Comparison of ENCODE assay signal across 19 cellular contexts in the genomic region with DNA sequence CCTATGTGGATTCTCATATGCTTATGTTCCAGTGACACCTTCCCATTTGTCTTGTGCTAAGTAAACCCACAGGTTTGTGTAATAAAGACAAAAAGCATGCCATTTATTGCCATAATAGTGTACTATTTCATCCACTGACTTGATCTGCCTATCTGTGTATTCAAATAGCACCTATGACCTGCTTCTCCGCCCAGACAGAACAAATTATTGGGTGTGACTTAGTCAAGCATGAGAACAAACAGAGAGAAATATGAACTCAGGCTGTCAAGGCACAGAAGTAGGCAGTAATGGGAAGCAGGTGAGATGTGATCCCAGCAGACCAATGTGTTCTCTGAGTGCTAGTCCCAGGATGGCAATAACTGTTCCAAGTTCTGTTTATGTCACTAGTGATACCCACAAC. TPM values are rescaled to one million over a fixed set of nuclear protein-coding genes. Genes with fewer than 3 reads are reported as not detected.
A peak's percentile ranks its signal among the peaks of the same experiment; 100 is the strongest.
DNase-seq lines count a peak whose midpoint lies in the region; ATAC-seq and TF ChIP-seq lines count a peak whose summit lies in the region.
"Had no signal": no experiment of that assay in that cellular context is flagged by ENCODE, and none has a peak within 500 bp of the region (broad histone marks: within the 10 kb centered on the region; RNA-seq: fewer than 3 reads in every experiment).

No MANE protein-coding gene starts in this region.

- no peak overlapping the region for H3K9ac ChIP-seq in endocrine pancreas (ENCODE audit: control insufficient read depth, insufficient read depth, low read length)

- peak overlapping the region; percentile 8 for H3K4me3 ChIP-seq in endocrine pancreas (ENCODE audit: control insufficient read depth, insufficient read depth, low read length)
- no peak overlapping the region for H3K4me3 ChIP-seq in effector memory CD4-positive, alpha-beta T cell (ENCODE audit: insufficient read depth, low read depth, low read length, poor library complexity, severe bottlenecking)
- H3K4me3 ChIP-seq: A549, body of pancreas, esophagus muscularis mucosa, spleen had no signal

- peaks cover 9% of the 10 kb centered on the region for H3K4me1 ChIP-seq in endocrine pancreas (ENCODE audit: control insufficient read depth, insufficient read depth, low read length)
- no peaks in the 10 kb centered on the region for H3K4me1 ChIP-seq in effector memory CD4-positive, alpha-beta T cell (ENCODE audit: control insufficient read depth, insufficient read depth, low read length, poor library complexity, severe bottlenecking)
- H3K4me1 ChIP-seq: body of pancreas, esophagus muscularis mucosa, spleen had no signal

- no peaks in the 10 kb centered on the region for H3K27me3 Mint-ChIP-seq in type B pancreatic cell
- H3K27me3 Mint-ChIP-seq in activated naive CD8-positive, alpha-beta T cell treated with anti-CD3 and anti-CD28 coated beads for 36 hours, result no peaks in the 10 kb centered on the region
- no peaks in the 10 kb centered on the region for H3K27me3 Mint-ChIP-seq in activated T-cell treated with anti-CD3 and anti-CD28 coated beads, Interleukin-2, amount 50 U/mL, for 4 hours (ENCODE audit: low read depth)
- H3K27me3 Mint-ChIP-seq: dendritic cell treated with granulocyte-macrophage colony-stimulating factor and Interleukin-4, amounts not matched to agents 40 ng/mL and 50 ng/mL, for 4 days; stimulated activated naive B cell treated with anti-CD40 and anti-IgM and Interleukin-4, amounts not matched to agents 10 μg/mL and 1 μg/mL and 100 μg/mL, for 72 hours had no signal

- DNase-seq in SIG-M5 treated with dmso at 0.1 percent for 504 hours (lab: John Stamatoyannopoulos, UW; ENCODE audit: unreplicated experiment), result peak; percentile 19
- no peak for DNase-seq in SIG-M5 (lab: John Stamatoyannopoulos, UW)
- DNase-seq in NCI-H2196 treated with DMSO at 0.1 percent for 48 hours (lab: John Stamatoyannopoulos, UW; ENCODE audit: unreplicated experiment), result peak; percentile 53
- no peak for DNase-seq in type B pancreatic cell (ENCODE audit: extremely low spot score, unreplicated experiment)
- no peak for DNase-seq in effector memory CD4-positive, alpha-beta T cell
- no peak for DNase-seq in activated naive CD8-positive, alpha-beta T cell treated with anti-CD3 and anti-CD28 coated beads for 36 hours
- no peak for DNase-seq in activated T-cell treated with anti-CD3 and anti-CD28 coated beads, Interleukin-2, amount 50 U/mL, for 4 hours
- DNase-seq: activated CD4-positive, CD25-positive, alpha-beta regulatory T cell treated with anti-CD3 and anti-CD28 coated beads, Interleukin-2, amount 50 U/mL, for 72 hours; activated naive CD4-positive, alpha-beta T cell treated with anti-CD3 and anti-CD28 coated beads for 36 hours; kidney; NK-92 treated with Interleukin-12 subunit alpha and Interleukin-12 subunit beta, amount 100 ng/mL, for 24 hours; spleen; stimulated activated naive B cell treated with anti-CD40 and anti-IgM and Interleukin-4, amounts not matched to agents 10 μg/mL and 1 μg/mL and 100 μg/mL, for 72 hours had no signal

- TF ChIP-seq CTCF in type B pancreatic cell (conservative IDR thresholded peaks at IDR 0.05), result no peak

- H3K36me3 Mint-ChIP-seq in type B pancreatic cell, result peaks cover 14% of the 10 kb centered on the region
- H3K36me3 Mint-ChIP-seq in activated naive CD8-positive, alpha-beta T cell treated with anti-CD3 and anti-CD28 coated beads for 36 hours, result peaks cover 12% of the 10 kb centered on the region
- no peaks in the 10 kb centered on the region for H3K36me3 Mint-ChIP-seq in activated T-cell treated with anti-CD3 and anti-CD28 coated beads, Interleukin-2, amount 50 U/mL, for 4 hours (ENCODE audit: insufficient read depth)
- H3K36me3 Mint-ChIP-seq: CD14-positive monocyte had no signal

- H3K27ac ChIP-seq in effector memory CD4-positive, alpha-beta T cell (ENCODE audit: insufficient read depth, low read length, poor library complexity, severe bottlenecking), result no peak overlapping the region
- H3K27ac ChIP-seq: A549, body of pancreas, esophagus muscularis mucosa, spleen had no signal

- peak overlapping the region; percentile 64 for H3K27ac Mint-ChIP-seq in type B pancreatic cell
- no peak overlapping the region for H3K27ac Mint-ChIP-seq in activated naive CD8-positive, alpha-beta T cell treated with anti-CD3 and anti-CD28 coated beads for 36 hours
- H3K27ac Mint-ChIP-seq: activated naive CD4-positive, alpha-beta T cell treated with anti-CD3 and anti-CD28 coated beads for 36 hours; CD14-positive monocyte; dendritic cell treated with granulocyte-macrophage colony-stimulating factor and Interleukin-4, amounts not matched to agents 40 ng/mL and 50 ng/mL, for 4 days; stimulated activated naive B cell treated with anti-CD40 and anti-IgM and Interleukin-4, amounts not matched to agents 10 μg/mL and 1 μg/mL and 100 μg/mL, for 72 hours had no signal

- H3K9me3 ChIP-seq in endocrine pancreas (ENCODE audit: control insufficient read depth, low read length), result no peaks in the 10 kb centered on the region
- H3K9me3 ChIP-seq in effector memory CD4-positive, alpha-beta T cell (ENCODE audit: control insufficient read depth, low read length), result no peaks in the 10 kb centered on the region
- H3K9me3 ChIP-seq: A549, body of pancreas, esophagus muscularis mucosa, spleen had no signal

- no peaks in the 10 kb centered on the region for H3K36me3 ChIP-seq in endocrine pancreas (ENCODE audit: control insufficient read depth, insufficient read depth, low read length)
- no peaks in the 10 kb centered on the region for H3K36me3 ChIP-seq in effector memory CD4-positive, alpha-beta T cell (ENCODE audit: control insufficient read depth, insufficient read depth, low read length)
- H3K36me3 ChIP-seq: esophagus muscularis mucosa, spleen had no signal

- H3K27me3 ChIP-seq in endocrine pancreas (ENCODE audit: control insufficient read depth, insufficient read depth, low read length), result no peaks in the 10 kb centered on the region
- H3K27me3 ChIP-seq in effector memory CD4-positive, alpha-beta T cell (replicated peaks; ENCODE audit: control insufficient read depth, insufficient read depth, low read length, poor library complexity, severe bottlenecking), result no peaks in the 10 kb centered on the region
- H3K27me3 ChIP-seq: body of pancreas, esophagus muscularis mucosa, spleen had no signal

- no peaks in the 10 kb centered on the region for H3K9me3 Mint-ChIP-seq in type B pancreatic cell
- no peaks in the 10 kb centered on the region for H3K9me3 Mint-ChIP-seq in activated naive CD8-positive, alpha-beta T cell treated with anti-CD3 and anti-CD28 coated beads for 36 hours
- H3K9me3 Mint-ChIP-seq in activated T-cell treated with anti-CD3 and anti-CD28 coated beads, Interleukin-2, amount 50 U/mL, for 4 hours, result no peaks in the 10 kb centered on the region
- H3K9me3 Mint-ChIP-seq: activated naive CD4-positive, alpha-beta T cell treated with anti-CD3 and anti-CD28 coated beads for 36 hours; dendritic cell treated with granulocyte-macrophage colony-stimulating factor and Interleukin-4, amounts not matched to agents 40 ng/mL and 50 ng/mL, for 4 days; stimulated activated naive B cell treated with anti-CD40 and anti-IgM and Interleukin-4, amounts not matched to agents 10 μg/mL and 1 μg/mL and 100 μg/mL, for 72 hours had no signal

- H3K4me1 Mint-ChIP-seq in type B pancreatic cell (ENCODE audit: unreplicated experiment), result peaks cover 15% of the 10 kb centered on the region
- H3K4me1 Mint-ChIP-seq in activated naive CD8-positive, alpha-beta T cell treated with anti-CD3 and anti-CD28 coated beads for 36 hours, result no peaks in the 10 kb centered on the region
- H3K4me1 Mint-ChIP-seq in activated T-cell treated with anti-CD3 and anti-CD28 coated beads, Interleukin-2, amount 50 U/mL, for 4 hours (ENCODE audit: low read depth), result no peaks in the 10 kb centered on the region
- H3K4me1 Mint-ChIP-seq: CD14-positive monocyte; stimulated activated naive B cell treated with anti-CD40 and anti-IgM and Interleukin-4, amounts not matched to agents 10 μg/mL and 1 μg/mL and 100 μg/mL, for 72 hours had no signal

- H3K4me3 Mint-ChIP-seq in type B pancreatic cell, result peak overlapping the region; percentile 54
- H3K4me3 Mint-ChIP-seq in activated naive CD8-positive, alpha-beta T cell treated with anti-CD3 and anti-CD28 coated beads for 36 hours, result no peak overlapping the region
- H3K4me3 Mint-ChIP-seq in activated T-cell treated with anti-CD3 and anti-CD28 coated beads, Interleukin-2, amount 50 U/mL, for 4 hours, result no peak overlapping the region
- H3K4me3 Mint-ChIP-seq: activated naive CD4-positive, alpha-beta T cell treated with anti-CD3 and anti-CD28 coated beads for 36 hours; CD14-positive monocyte; dendritic cell treated with granulocyte-macrophage colony-stimulating factor and Interleukin-4, amounts not matched to agents 40 ng/mL and 50 ng/mL, for 4 days; stimulated activated naive B cell treated with anti-CD40 and anti-IgM and Interleukin-4, amounts not matched to agents 10 μg/mL and 1 μg/mL and 100 μg/mL, for 72 hours had no signal

- ATAC-seq in activated T-cell treated with anti-CD3 and anti-CD28 coated beads, Interleukin-2, amount 50 U/mL, for 4 hours, result no peak
- ATAC-seq: A549; body of pancreas; stimulated activated naive B cell treated with anti-CD40 and anti-IgM and Interleukin-4, amounts not matched to agents 10 μg/mL and 1 μg/mL and 100 μg/mL, for 72 hours had no signal

RNA-seq across cellular contexts. Expression of a gene that starts 25.4 kb away (rescaled TPM):
- total RNA-seq in type B pancreatic cell (ENCODE audit: low replicate concordance), result 33.4 and 51.6 TPM in 2 replicates
- total RNA-seq in activated naive CD8-positive, alpha-beta T cell treated with anti-CD3 and anti-CD28 coated beads for 36 hours, result 10 to 100 TPM in 1 of 2 experiments, 1 to 10 TPM in 1; 8.4 to 13.3 TPM
- total RNA-seq in activated T-cell treated with anti-CD3 and anti-CD28 coated beads, Interleukin-2, amount 50 U/mL, for 4 hours, result 10 to 100 TPM in 2 of 3 donors, 1 to 10 TPM in 1; 9.3 to 11.2 (median 10.1) TPM

Comparison
In these comparisons a context has a peak if more than half of its experiments do, and no peak if none do; other contexts are left out.
1. DNase-seq: peak in SIG-M5 treated with dmso at 0.1 percent for 504 hours (single experiment) and NCI-H2196 treated with DMSO at 0.1 percent for 48 hours (single experiment); none in SIG-M5 (single experiment), type B pancreatic cell (single experiment), effector memory CD4-positive, alpha-beta T cell (0 of 3), activated naive CD8-positive, alpha-beta T cell treated with anti-CD3 and anti-CD28 coated beads for 36 hours (single experiment) and activated T-cell treated with anti-CD3 and anti-CD28 coated beads, Interleukin-2, amount 50 U/mL, for 4 hours (single experiment).